14 cellular contexts compared by ENCODE assay signal in genomic region chr19:53882391-53883050, GRCh38. TPM values are rescaled to one million over a fixed set of nuclear protein-coding genes. Genes with fewer than 3 reads are reported as not detected.
A peak's percentile ranks its signal among the peaks of the same experiment; 100 is the strongest.
DNase-seq lines count a peak whose midpoint lies in the region; ATAC-seq, FAIRE-seq and TF ChIP-seq lines count a peak whose summit lies in the region.
"Had no signal": no experiment of that assay in that cellular context is flagged by ENCODE, and none has a peak within 500 bp of the region (broad histone marks: within the 10 kb centered on the region; RNA-seq: fewer than 3 reads in every experiment).

No MANE protein-coding gene starts in this region.

- TF ChIP-seq EP300 in A549 (IDR thresholded peaks at IDR 0.05): no peak

- ATAC-seq in A549: no peak
- ATAC-seq in memory B cell (ENCODE audit: low read depth): no peak
- no peak for ATAC-seq in GM21786 (IDR thresholded peaks at IDR 0.05; ENCODE audit: unreplicated experiment)
- ATAC-seq in GM19467 (IDR thresholded peaks at IDR 0.05; ENCODE audit: unreplicated experiment): no peak

- CTCF ChIA-PET in A549 (lab: Yijun Ruan, JAX): interaction anchor here (0.7 to 11.6 kb wide), 24 partner anchors 9 to 156 kb away, joined by 3 to 88 read pairs (median 8); partner anchors contain the start of gene MYADM

- no peak for TF ChIP-seq CTCF in A549 (IDR thresholded peaks at IDR 0.05)
- no peak for TF ChIP-seq CTCF in ascending aorta (IDR thresholded peaks at IDR 0.05)

- H3K4me3 ChIP-seq in A549 (peak overlapping the region; percentile 51), H7 (ENCODE audit: insufficient read depth, low read depth, low read length) (peak overlapping the region; percentile 55), ascending aorta (peak overlapping the region; percentile 36 to 45)

- peaks cover 3% of the 10 kb centered on the region for H3K36me3 Mint-ChIP-seq in memory B cell

- no peak for TF ChIP-seq POLR2A in A549 (IDR thresholded peaks at IDR 0.05; ENCODE audit: low read length)

- DNase-seq in A549 (ENCODE audit: low read depth in 1 of 2, low spot score in 1 of 2) (no peak), H7 (peak; percentile 52), ascending aorta (ENCODE audit: low spot score in 2 of 2) (no peak), memory B cell (ENCODE audit: low spot score in 2 of 2) (no peak), HuH-7.5 (ENCODE audit: low spot score) (no peak), hypothalamus (lab: John Stamatoyannopoulos, UW) (no peak)
- DNase-seq: GOT3 had no signal

- H3K36me3 ChIP-seq in H7 (replicated peaks; ENCODE audit: control insufficient read depth, insufficient read depth, low read length): no peaks in the 10 kb centered on the region
- no peaks in the 10 kb centered on the region for H3K36me3 ChIP-seq in ascending aorta
- H3K36me3 ChIP-seq: SJSA1 had no signal

- peak overlapping the region; percentile 10 for H3K4me3 Mint-ChIP-seq in memory B cell
- H3K4me3 Mint-ChIP-seq: effector memory CD8-positive, alpha-beta T cell had no signal

- POLR2A ChIA-PET in A549 (lab: Yijun Ruan, JAX): interaction anchor here (0.6 to 1.4 kb wide), 2 partner anchors 15 to 362 kb away, joined by 5 to 10 read pairs; partner anchors contain the start of gene MYADM

- WGBS in A549 (ENCODE audit: missing lambda C conversion rate): 37% methylated on average over 18 of the region's 18 CpGs

- peak overlapping the region; percentile 15 for H3K27ac Mint-ChIP-seq in memory B cell
- H3K27ac Mint-ChIP-seq: effector memory CD8-positive, alpha-beta T cell had no signal

- H3K4me2 ChIP-seq in A549: peak overlapping the region; percentile 77

- H3K9me3 ChIP-seq in A549 (no peaks in the 10 kb centered on the region), ascending aorta (no peaks in the 10 kb centered on the region)
- H3K9me3 ChIP-seq: SJSA1 had no signal

- peak overlapping the region; percentile 64 to 78 for H3K27ac ChIP-seq in A549
- H3K27ac ChIP-seq in ascending aorta: no peak overlapping the region
- H3K27ac ChIP-seq: HL-60, SJSA1 had no signal

- peaks cover 26% of the 10 kb centered on the region for H3K27me3 ChIP-seq in H7 (ENCODE audit: control insufficient read depth, insufficient read depth, low read length)
- peaks cover 21% of the 10 kb centered on the region for H3K27me3 ChIP-seq in ascending aorta

- FAIRE-seq in A549 (lab: Jason Lieb, UNC): no peak

- no peak for TF ChIP-seq RAD21 in A549 (conservative IDR thresholded peaks at IDR 0.05 in 1 of 2, IDR thresholded peaks at IDR 0.05 in 1 of 2)

- peaks cover 4% of the 10 kb centered on the region for H3K4me1 Mint-ChIP-seq in memory B cell

- peaks cover 11% of the 10 kb centered on the region for H3K27me3 Mint-ChIP-seq in memory B cell

- peaks cover 21% of the 10 kb centered on the region for H3K4me1 ChIP-seq in A549
- H3K4me1 ChIP-seq in ascending aorta: peaks cover 6 to 22% of the 10 kb centered on the region in 2 donors

- H3K9me3 Mint-ChIP-seq in memory B cell: peaks cover 1% of the 10 kb centered on the region
- H3K9me3 Mint-ChIP-seq: effector memory CD8-positive, alpha-beta T cell had no signal

- intact Hi-C loops in ascending aorta (cut with DNase I): no loop called here

TF ChIP-seq in A549, 52 proteins besides CTCF, POLR2A, EP300 and RAD21:
- no peak for TF ChIP-seq KDM5A (IDR thresholded peaks at IDR 0.05)
- no peak for TF ChIP-seq HEYL (CRISPR knock-in tag; IDR thresholded peaks at IDR 0.05)
- TF ChIP-seq MYC (IDR thresholded peaks at IDR 0.05; ENCODE audit: borderline replicate concordance, low read length): no peak
- TF ChIP-seq BHLHE40 (IDR thresholded peaks at IDR 0.05; ENCODE audit: low read depth, low read length): no peak
- TF ChIP-seq, protein P1, sequence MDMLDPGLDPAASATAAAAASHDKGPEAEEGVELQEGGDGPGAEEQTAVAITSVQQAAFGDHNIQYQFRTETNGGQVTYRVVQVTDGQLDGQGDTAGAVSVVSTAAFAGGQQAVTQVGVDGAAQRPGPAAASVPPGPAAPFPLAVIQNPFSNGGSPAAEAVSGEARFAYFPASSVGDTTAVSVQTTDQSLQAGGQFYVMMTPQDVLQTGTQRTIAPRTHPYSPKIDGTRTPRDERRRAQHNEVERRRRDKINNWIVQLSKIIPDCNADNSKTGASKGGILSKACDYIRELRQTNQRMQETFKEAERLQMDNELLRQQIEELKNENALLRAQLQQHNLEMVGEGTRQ (IDR thresholded peaks at IDR 0.05): no peak
- no peak for TF ChIP-seq ZC3H11A (IDR thresholded peaks at IDR 0.05)
- TF ChIP-seq, protein P2, sequence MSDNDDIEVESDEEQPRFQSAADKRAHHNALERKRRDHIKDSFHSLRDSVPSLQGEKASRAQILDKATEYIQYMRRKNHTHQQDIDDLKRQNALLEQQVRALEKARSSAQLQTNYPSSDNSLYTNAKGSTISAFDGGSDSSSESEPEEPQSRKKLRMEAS (IDR thresholded peaks at IDR 0.05): no peak
- TF ChIP-seq ZNF302 (CRISPR knock-in tag; IDR thresholded peaks at IDR 0.05): no peak
- no peak for TF ChIP-seq RCOR1 (IDR thresholded peaks at IDR 0.05; ENCODE audit: low read depth, low read length)
- TF ChIP-seq, protein P3, sequence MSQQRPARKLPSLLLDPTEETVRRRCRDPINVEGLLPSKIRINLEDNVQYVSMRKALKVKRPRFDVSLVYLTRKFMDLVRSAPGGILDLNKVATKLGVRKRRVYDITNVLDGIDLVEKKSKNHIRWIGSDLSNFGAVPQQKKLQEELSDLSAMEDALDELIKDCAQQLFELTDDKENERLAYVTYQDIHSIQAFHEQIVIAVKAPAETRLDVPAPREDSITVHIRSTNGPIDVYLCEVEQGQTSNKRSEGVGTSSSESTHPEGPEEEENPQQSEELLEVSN (IDR thresholded peaks at IDR 0.05; ENCODE audit: borderline replicate concordance, low read depth): no peak

RNA-seq across cellular contexts. Expression of gene PRKCG, which starts 0.5 kb away (rescaled TPM):
- 0.61 and 0.79 TPM in 2 replicates for polyA plus RNA-seq in A549 (2011; rRNA removed)
- 1.2 and 1.3 TPM in 2 replicates for polyA plus RNA-seq in A549 (2012; cell fraction: cytosol; rRNA removed)
- polyA plus RNA-seq in A549 (2012; cell fraction: nucleus; rRNA removed): 8.9 and 9.2 TPM in 2 replicates
- 0.81 to 0.96 TPM (median 0.81 TPM) in 3 replicates for polyA plus RNA-seq in A549 (2017; fragmentation: RNase III; extraction: RNeasy Plus Mini Kit Qiagen cat#74134 plus additional on column Dnase treatment)
- 1.5 and 2.6 TPM in 2 replicates for polyA minus RNA-seq in A549 (2011; rRNA and poly(A)+ RNA removed)
- total RNA-seq in H7 (2014; rRNA removed; shearing (Covaris generic)): 1.1 and 1.7 TPM in 2 replicates
- not detected for total RNA-seq in ascending aorta
- total RNA-seq: SJSA1, ureter had no signal
- polyA plus RNA-seq: liver had no signal

RNA-seq across cellular contexts. Expression of gene MYADM, which starts 14.8 kb away (rescaled TPM):
- polyA plus RNA-seq in A549 (2011; rRNA removed) (37.7 and 56.1 TPM in 2 replicates), A549 (2017; fragmentation: RNase III; extraction: RNeasy Plus Mini Kit Qiagen cat#74134 plus additional on column Dnase treatment) (90.4 to 103 TPM (median 90.7 TPM) in 3 replicates)
- polyA plus RNA-seq in A549 (2012; cell fraction: cytosol; rRNA removed): 83.9 and 158 TPM in 2 replicates
- 385 and 422 TPM in 2 replicates for polyA plus RNA-seq in A549 (2012; cell fraction: nucleus; rRNA removed)
- 50.8 and 63.0 TPM in 2 replicates for polyA minus RNA-seq in A549 (2011; rRNA and poly(A)+ RNA removed)
- total RNA-seq in H7 (2014; rRNA removed; shearing (Covaris generic)): 37.5 and 44.9 TPM in 2 replicates
- 422 TPM for total RNA-seq in ascending aorta

RNA-seq across cellular contexts. Expression of gene CACNG7, which starts 26.6 kb away (rescaled TPM):
- polyA plus RNA-seq in A549 (2011; rRNA removed) (11.5 and 12.8 TPM in 2 replicates), A549 (2017; fragmentation: RNase III; extraction: RNeasy Plus Mini Kit Qiagen cat#74134 plus additional on column Dnase treatment) (6.3 to 7.6 TPM (median 6.8 TPM) in 3 replicates)
- polyA plus RNA-seq in A549 (2012; cell fraction: cytosol; rRNA removed): 26.4 and 37.4 TPM in 2 replicates
- 33.7 and 37.2 TPM in 2 replicates for polyA plus RNA-seq in A549 (2012; cell fraction: nucleus; rRNA removed)
- polyA minus RNA-seq in A549 (2011; rRNA and poly(A)+ RNA removed): 6.0 and 7.6 TPM in 2 replicates
- total RNA-seq in H7 (2014; rRNA removed; shearing (Covaris generic)): 3.8 and 4.5 TPM in 2 replicates
- total RNA-seq in ascending aorta: not detected
- total RNA-seq: liver, SJSA1, ureter had no signal
- polyA plus RNA-seq: liver had no signal

RNA-seq across cellular contexts. Expression of gene NLRP12, which starts 58.4 kb away (rescaled TPM):
- polyA plus RNA-seq in A549 (2011; rRNA removed): 0.03 and 0.04 TPM in 2 replicates
- 0.01 and 0.03 TPM in 2 replicates for polyA plus RNA-seq in A549 (2012; cell fraction: cytosol; rRNA removed)
- 0.01 TPM in 1 of 2 replicates, not detected in the other for polyA plus RNA-seq in A549 (2012; cell fraction: nucleus; rRNA removed)
- polyA plus RNA-seq in A549 (2017; fragmentation: RNase III; extraction: RNeasy Plus Mini Kit Qiagen cat#74134 plus additional on column Dnase treatment): 0.03 TPM in 1 of 3 replicates, not detected in the others
- 0.25 TPM in 1 of 2 replicates, not detected in the other for polyA minus RNA-seq in A549 (2011; rRNA and poly(A)+ RNA removed)
- total RNA-seq in H7 (2014; rRNA removed; shearing (Covaris generic)): 12.7 and 16.1 TPM in 2 replicates
- total RNA-seq in ascending aorta: not detected
- total RNA-seq: SJSA1 had no signal

Comparison
In these comparisons a context has a peak if more than half of its experiments do, and no peak if none do; other contexts are left out.
1. H3K27ac ChIP-seq: peak in A549 (2 of 2); none in ascending aorta (0 of 2).
2. Peak in every context shown above with its lines, with median percentiles within 50 percentile points of each other: H3K4me3 ChIP-seq.